In the genomic region with DNA sequence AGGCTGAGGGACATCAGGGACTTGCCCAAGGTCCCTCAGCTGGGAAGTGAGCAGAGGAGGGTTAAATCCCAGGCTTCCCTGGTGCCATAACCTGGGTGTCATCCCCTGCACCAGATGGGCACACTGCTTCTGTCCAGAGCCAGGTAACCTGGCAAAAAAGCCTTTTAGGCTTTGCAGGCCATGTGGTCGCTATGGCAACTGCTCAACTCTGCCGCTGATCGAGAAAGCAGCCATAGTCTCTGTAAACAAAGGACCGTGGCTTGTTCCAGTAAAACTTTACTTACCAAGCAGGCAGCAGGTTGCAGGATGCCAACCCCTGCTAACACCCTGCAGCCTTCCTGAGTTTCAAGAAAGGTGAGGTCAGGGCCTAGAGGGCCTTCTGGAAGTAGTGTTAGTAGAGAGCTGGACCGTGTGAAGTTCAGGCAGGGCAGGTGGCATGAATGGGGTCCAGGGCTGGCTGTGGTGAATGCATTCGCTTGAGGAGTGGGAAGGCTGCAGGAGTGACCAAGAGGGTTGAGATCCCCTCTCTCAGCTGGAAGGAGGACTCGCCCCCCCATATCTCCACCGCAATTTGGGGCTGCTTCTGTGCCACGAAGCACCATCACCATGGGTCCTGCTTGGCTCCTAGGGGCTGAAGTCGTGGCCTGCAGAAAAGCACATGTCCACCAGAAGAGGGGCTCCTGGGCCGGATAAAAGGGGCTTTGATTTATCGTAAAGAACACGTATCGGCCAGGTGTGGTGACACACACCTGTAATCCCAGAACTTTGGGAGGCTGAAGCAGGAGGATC, we compare ENCODE assay signal across 18 cellular contexts.
DNase-seq lines count a peak whose midpoint lies in the region; ATAC-seq, FAIRE-seq and TF ChIP-seq lines count a peak whose summit lies in the region.
"Had no signal": no experiment of that assay in that cellular context is flagged by ENCODE, and none has a peak within 500 bp of the region (broad histone marks: within the 10 kb centered on the region; RNA-seq: fewer than 3 reads in every experiment).

No MANE protein-coding gene starts in this region.

- no peak overlapping the region for H3K27ac ChIP-seq in pancreas
- H3K27ac ChIP-seq: parathyroid adenoma had no signal

- H3K9me3 Mint-ChIP-seq in T-helper 2 cell treated with Interferon-gamma antibody and Interleukin-4, amounts not matched to agents 5 μg/mL and 100 μg/mL, for 36 hours: peaks cover 10% of the 10 kb centered on the region
- H3K9me3 Mint-ChIP-seq: activated T-cell treated with anti-CD3 and anti-CD28 coated beads, Interleukin-2, amount 50 U/mL, for 24 hours had no signal

- H3K4me1 Mint-ChIP-seq in T-helper 2 cell treated with Interferon-gamma antibody and Interleukin-4, amounts not matched to agents 5 μg/mL and 100 μg/mL, for 36 hours (ENCODE audit: low read depth): peaks cover 52% of the 10 kb centered on the region

- peak overlapping the region; percentile 49 for H3K27ac Mint-ChIP-seq in T-helper 2 cell treated with Interferon-gamma antibody and Interleukin-4, amounts not matched to agents 5 μg/mL and 100 μg/mL, for 36 hours
- H3K27ac Mint-ChIP-seq: activated T-cell treated with anti-CD3 and anti-CD28 coated beads, Interleukin-2, amount 50 U/mL, for 24 hours had no signal

- H3K4me3 Mint-ChIP-seq in T-helper 2 cell treated with Interferon-gamma antibody and Interleukin-4, amounts not matched to agents 5 μg/mL and 100 μg/mL, for 36 hours: no peak overlapping the region
- H3K4me3 Mint-ChIP-seq: activated T-cell treated with anti-CD3 and anti-CD28 coated beads, Interleukin-2, amount 50 U/mL, for 24 hours had no signal

- DNase-seq in T-helper 2 cell treated with Interferon-gamma antibody and Interleukin-4, amounts not matched to agents 5 μg/mL and 100 μg/mL, for 36 hours (ENCODE audit: low spot score): no peak
- no peak for DNase-seq in T-helper 2 cell
- peak; percentile 60 for DNase-seq in LNCaP clone FGC (ENCODE audit: low read depth)
- DNase-seq in cerebellar cortex (ENCODE audit: low spot score): peak; percentile 69
- DNase-seq in pancreas: peak in 1 of 6 donors; percentile 16
- DNase-seq in GM19240 (ENCODE audit: insufficient read length, low spot score): no peak
- no peak for DNase-seq in activated CD4-positive, alpha-beta T cell treated with anti-CD3 and anti-CD28 coated beads, Interleukin-2, amount 50 U/mL, for 1 hour
- DNase-seq: activated CD4-positive, CD25-positive, alpha-beta regulatory T cell treated with anti-CD3 and anti-CD28 coated beads, Interleukin-2, amount 50 U/mL, for 72 hours; activated T-cell treated with anti-CD3 and anti-CD28 coated beads, Interleukin-2, amount 50 U/mL, for 24 hours; GF-D8; HCEC 1CT; NCI-H2107; SHP77 treated with DMSO at 0.1 percent for 48 hours; stimulated activated CD4-positive, alpha-beta T cell treated with anti-CD3 and anti-CD28 coated beads, Interleukin-4, amount 100 ng/mL, for 1 hour had no signal

- H3K36me3 Mint-ChIP-seq in T-helper 2 cell treated with Interferon-gamma antibody and Interleukin-4, amounts not matched to agents 5 μg/mL and 100 μg/mL, for 36 hours (ENCODE audit: low read depth): peaks cover 23% of the 10 kb centered on the region

- H3K4me1 ChIP-seq in pancreas: no peaks in the 10 kb centered on the region

- ATAC-seq in pancreas (peak in 3 of 4 donors; percentile 33 to 76 (median 71)), HG03432 (IDR thresholded peaks at IDR 0.05; ENCODE audit: unreplicated experiment) (no peak)

- no peaks in the 10 kb centered on the region for H3K27me3 ChIP-seq in pancreas

- no peak for FAIRE-seq in pancreas (lab: Jason Lieb, UNC)
- FAIRE-seq: endometrium, HTR-8/SVneo had no signal

- intact Hi-C loops in pancreas (cut with DNase I): no loop called here

- H3K27me3 Mint-ChIP-seq in T-helper 2 cell treated with Interferon-gamma antibody and Interleukin-4, amounts not matched to agents 5 μg/mL and 100 μg/mL, for 36 hours (ENCODE audit: low read depth): no peaks in the 10 kb centered on the region
- H3K27me3 Mint-ChIP-seq: activated T-cell treated with anti-CD3 and anti-CD28 coated beads, Interleukin-2, amount 50 U/mL, for 24 hours had no signal

- H3K4me3 ChIP-seq in LNCaP clone FGC (ENCODE audit: low read depth, low read length): no peak overlapping the region
- no peak overlapping the region for H3K4me3 ChIP-seq in pancreas

- H3K36me3 ChIP-seq in pancreas: peaks cover 0 to 6% (median 0%) of the 10 kb centered on the region in 3 donors

- TF ChIP-seq CTCF in LNCaP clone FGC (IDR thresholded peaks at IDR 0.05; ENCODE audit: control insufficient read depth, extremely low read depth, insufficient read depth) (no peak), pancreas (IDR thresholded peaks at IDR 0.05) (no peak)

- H3K9me3 ChIP-seq in pancreas: no peaks in the 10 kb centered on the region

- 81 to 86% methylated on average over 14 of the region's 14 CpGs for WGBS in pancreas, 2 donors

Comparison
In these comparisons a context has a peak if more than half of its experiments do, and no peak if none do; other contexts are left out.
1. DNase-seq: peak in LNCaP clone FGC (single experiment) and cerebellar cortex (single experiment); none in T-helper 2 cell treated with Interferon-gamma antibody and Interleukin-4, amounts not matched to agents 5 μg/mL and 100 μg/mL, for 36 hours (single experiment), T-helper 2 cell (0 of 5), GM19240 (single experiment) and activated CD4-positive, alpha-beta T cell treated with anti-CD3 and anti-CD28 coated beads, Interleukin-2, amount 50 U/mL, for 1 hour (single experiment).